1 cellular context compared by ENCODE assay signal in the genomic region with DNA sequence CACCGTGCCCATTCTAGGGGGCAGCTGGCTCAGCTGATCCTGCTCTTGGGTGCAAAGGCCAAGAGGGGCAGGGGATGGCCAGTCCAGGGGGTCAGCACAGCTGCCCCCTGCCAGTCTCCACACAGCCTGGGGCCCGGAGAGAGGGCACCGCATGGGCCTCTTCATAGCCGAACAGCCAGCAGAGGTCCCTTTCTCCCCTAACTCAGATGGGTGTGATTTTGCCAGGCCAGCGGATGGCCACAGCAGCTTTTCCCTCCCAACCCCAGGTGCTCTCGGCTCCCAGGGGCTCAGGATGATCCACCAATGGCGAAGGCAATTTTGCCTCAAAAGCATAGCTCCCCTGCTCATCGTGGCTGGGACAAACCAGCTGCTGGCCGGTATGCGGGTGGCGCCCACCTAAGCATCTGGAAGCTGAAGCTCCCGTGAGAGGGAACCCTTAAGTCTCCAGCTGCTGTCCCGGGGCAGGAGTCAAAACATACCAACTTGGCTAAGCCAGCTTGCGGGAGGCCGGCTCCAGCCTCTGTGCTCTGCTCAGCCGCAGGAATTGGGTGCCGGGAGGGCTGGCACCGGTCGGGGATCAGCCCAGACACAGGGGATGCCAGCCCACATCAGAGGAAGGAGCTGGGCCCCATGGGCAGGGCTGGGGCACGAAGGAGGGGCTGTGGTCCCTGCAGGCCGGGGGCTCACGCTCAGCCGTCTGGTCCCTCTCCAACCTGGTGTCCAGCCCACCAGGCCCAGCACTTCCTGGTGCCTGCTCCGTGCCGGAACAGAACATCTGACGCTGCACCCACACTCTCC.
TF ChIP-seq lines count a peak whose summit lies in the region.

No MANE protein-coding gene starts in this region.

TF ChIP-seq in SK-N-SH, 30 proteins besides CTCF, POLR2A, EP300 and RAD21 (continued from another document):
- TF ChIP-seq ZBTB33 (IDR thresholded peaks at IDR 0.05; ENCODE audit: borderline replicate concordance, low read depth) (no peak), JUND (IDR thresholded peaks at IDR 0.05) (no peak), RCOR1 (IDR thresholded peaks at IDR 0.05; ENCODE audit: low read length) (no peak), SMC3 (IDR thresholded peaks at IDR 0.05; ENCODE audit: low read depth, low read length) (no peak), RFX5 (IDR thresholded peaks at IDR 0.05; ENCODE audit: low read length) (no peak), NRF1 (IDR thresholded peaks at IDR 0.05; ENCODE audit: low read depth, low read length) (no peak), USF2 (IDR thresholded peaks at IDR 0.05; ENCODE audit: borderline replicate concordance, low read depth, low read length) (no peak)
- TF ChIP-seq, protein P1, sequence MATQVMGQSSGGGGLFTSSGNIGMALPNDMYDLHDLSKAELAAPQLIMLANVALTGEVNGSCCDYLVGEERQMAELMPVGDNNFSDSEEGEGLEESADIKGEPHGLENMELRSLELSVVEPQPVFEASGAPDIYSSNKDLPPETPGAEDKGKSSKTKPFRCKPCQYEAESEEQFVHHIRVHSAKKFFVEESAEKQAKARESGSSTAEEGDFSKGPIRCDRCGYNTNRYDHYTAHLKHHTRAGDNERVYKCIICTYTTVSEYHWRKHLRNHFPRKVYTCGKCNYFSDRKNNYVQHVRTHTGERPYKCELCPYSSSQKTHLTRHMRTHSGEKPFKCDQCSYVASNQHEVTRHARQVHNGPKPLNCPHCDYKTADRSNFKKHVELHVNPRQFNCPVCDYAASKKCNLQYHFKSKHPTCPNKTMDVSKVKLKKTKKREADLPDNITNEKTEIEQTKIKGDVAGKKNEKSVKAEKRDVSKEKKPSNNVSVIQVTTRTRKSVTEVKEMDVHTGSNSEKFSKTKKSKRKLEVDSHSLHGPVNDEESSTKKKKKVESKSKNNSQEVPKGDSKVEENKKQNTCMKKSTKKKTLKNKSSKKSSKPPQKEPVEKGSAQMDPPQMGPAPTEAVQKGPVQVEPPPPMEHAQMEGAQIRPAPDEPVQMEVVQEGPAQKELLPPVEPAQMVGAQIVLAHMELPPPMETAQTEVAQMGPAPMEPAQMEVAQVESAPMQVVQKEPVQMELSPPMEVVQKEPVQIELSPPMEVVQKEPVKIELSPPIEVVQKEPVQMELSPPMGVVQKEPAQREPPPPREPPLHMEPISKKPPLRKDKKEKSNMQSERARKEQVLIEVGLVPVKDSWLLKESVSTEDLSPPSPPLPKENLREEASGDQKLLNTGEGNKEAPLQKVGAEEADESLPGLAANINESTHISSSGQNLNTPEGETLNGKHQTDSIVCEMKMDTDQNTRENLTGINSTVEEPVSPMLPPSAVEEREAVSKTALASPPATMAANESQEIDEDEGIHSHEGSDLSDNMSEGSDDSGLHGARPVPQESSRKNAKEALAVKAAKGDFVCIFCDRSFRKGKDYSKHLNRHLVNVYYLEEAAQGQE (IDR thresholded peaks at IDR 0.05; ENCODE audit: low read depth, low read length), result no peak
